Comparison of ENCODE assay signal across 1 cellular context in genomic region chr2:55500025-55500424, GRCh38.
TF ChIP-seq lines count a peak whose summit lies in the region.

No MANE protein-coding gene starts in this region.

TF ChIP-seq in K562, 482 proteins besides CTCF, POLR2A, EP300 and RAD21 (continued from another document and continues in another):
- TF ChIP-seq, protein P1, sequence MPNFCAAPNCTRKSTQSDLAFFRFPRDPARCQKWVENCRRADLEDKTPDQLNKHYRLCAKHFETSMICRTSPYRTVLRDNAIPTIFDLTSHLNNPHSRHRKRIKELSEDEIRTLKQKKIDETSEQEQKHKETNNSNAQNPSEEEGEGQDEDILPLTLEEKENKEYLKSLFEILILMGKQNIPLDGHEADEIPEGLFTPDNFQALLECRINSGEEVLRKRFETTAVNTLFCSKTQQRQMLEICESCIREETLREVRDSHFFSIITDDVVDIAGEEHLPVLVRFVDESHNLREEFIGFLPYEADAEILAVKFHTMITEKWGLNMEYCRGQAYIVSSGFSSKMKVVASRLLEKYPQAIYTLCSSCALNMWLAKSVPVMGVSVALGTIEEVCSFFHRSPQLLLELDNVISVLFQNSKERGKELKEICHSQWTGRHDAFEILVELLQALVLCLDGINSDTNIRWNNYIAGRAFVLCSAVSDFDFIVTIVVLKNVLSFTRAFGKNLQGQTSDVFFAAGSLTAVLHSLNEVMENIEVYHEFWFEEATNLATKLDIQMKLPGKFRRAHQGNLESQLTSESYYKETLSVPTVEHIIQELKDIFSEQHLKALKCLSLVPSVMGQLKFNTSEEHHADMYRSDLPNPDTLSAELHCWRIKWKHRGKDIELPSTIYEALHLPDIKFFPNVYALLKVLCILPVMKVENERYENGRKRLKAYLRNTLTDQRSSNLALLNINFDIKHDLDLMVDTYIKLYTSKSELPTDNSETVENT (CRISPR knock-in tag; IDR thresholded peaks at IDR 0.05), result no peak
- TF ChIP-seq MAFG (tag; conservative IDR thresholded peaks at IDR 0.05), result peak; percentile 91
- TF ChIP-seq CC2D1A (IDR thresholded peaks at IDR 0.05), result no peak
- no peak for TF ChIP-seq JUN (IDR thresholded peaks at IDR 0.05; ENCODE audit: borderline replicate concordance, low read depth, low read length)
- TF ChIP-seq JUN (CRISPR knock-in tag; IDR thresholded peaks at IDR 0.05; ENCODE audit: borderline replicate concordance), result no peak
- peak; percentile 91 for TF ChIP-seq C11orf30 (IDR thresholded peaks at IDR 0.05; ENCODE audit: low read depth)
- no peak for TF ChIP-seq POLR2B (IDR thresholded peaks at IDR 0.05; ENCODE audit: low read depth, partially characterized antibody)
- no peak for TF ChIP-seq MCM5 (IDR thresholded peaks at IDR 0.05; ENCODE audit: low read depth)
- TF ChIP-seq ZC3H4 (CRISPR knock-in tag; IDR thresholded peaks at IDR 0.05; ENCODE audit: borderline replicate concordance), result no peak
- no peak for TF ChIP-seq HSF4 (CRISPR knock-in tag; IDR thresholded peaks at IDR 0.05; ENCODE audit: borderline replicate concordance)
- TF ChIP-seq ZNF740 (CRISPR knock-in tag; IDR thresholded peaks at IDR 0.05), result no peak
- no peak for TF ChIP-seq ZNF740 (tag; IDR thresholded peaks at IDR 0.05)
- TF ChIP-seq KLF6 (CRISPR knock-in tag; IDR thresholded peaks at IDR 0.05; ENCODE audit: borderline replicate concordance), result no peak
- no peak for TF ChIP-seq HMG20B (CRISPR knock-in tag; IDR thresholded peaks at IDR 0.05)
- no peak for TF ChIP-seq SNIP1 (IDR thresholded peaks at IDR 0.05; ENCODE audit: low read depth)
- no peak for TF ChIP-seq ZNF436 (CRISPR knock-in tag; IDR thresholded peaks at IDR 0.05)
- TF ChIP-seq GABPB2 (CRISPR knock-in tag; conservative IDR thresholded peaks at IDR 0.05), result no peak
- no peak for TF ChIP-seq CHD1 (IDR thresholded peaks at IDR 0.05; ENCODE audit: low read length)
- TF ChIP-seq RBBP5 (IDR thresholded peaks at IDR 0.05; ENCODE audit: borderline replicate concordance, insufficient read depth, low read length, poor library complexity, severe bottlenecking), result no peak
- TF ChIP-seq, protein P2, sequence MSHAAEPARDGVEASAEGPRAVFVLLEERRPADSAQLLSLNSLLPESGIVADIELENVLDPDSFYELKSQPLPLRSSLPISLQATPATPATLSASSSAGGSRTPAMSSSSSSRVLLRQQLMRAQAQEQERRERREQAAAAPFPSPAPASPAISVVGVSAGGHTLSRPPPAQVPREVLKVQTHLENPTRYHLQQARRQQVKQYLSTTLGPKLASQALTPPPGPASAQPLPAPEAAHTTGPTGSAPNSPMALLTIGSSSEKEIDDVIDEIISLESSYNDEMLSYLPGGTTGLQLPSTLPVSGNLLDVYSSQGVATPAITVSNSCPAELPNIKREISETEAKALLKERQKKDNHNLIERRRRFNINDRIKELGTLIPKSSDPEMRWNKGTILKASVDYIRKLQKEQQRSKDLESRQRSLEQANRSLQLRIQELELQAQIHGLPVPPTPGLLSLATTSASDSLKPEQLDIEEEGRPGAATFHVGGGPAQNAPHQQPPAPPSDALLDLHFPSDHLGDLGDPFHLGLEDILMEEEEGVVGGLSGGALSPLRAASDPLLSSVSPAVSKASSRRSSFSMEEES (CRISPR knock-in tag; IDR thresholded peaks at IDR 0.05), result no peak
- TF ChIP-seq RBM25 (IDR thresholded peaks at IDR 0.05; ENCODE audit: low read depth, low read length, severe bottlenecking), result no peak
- no peak for TF ChIP-seq ZBTB5 (IDR thresholded peaks at IDR 0.05)
- TF ChIP-seq, protein P3, sequence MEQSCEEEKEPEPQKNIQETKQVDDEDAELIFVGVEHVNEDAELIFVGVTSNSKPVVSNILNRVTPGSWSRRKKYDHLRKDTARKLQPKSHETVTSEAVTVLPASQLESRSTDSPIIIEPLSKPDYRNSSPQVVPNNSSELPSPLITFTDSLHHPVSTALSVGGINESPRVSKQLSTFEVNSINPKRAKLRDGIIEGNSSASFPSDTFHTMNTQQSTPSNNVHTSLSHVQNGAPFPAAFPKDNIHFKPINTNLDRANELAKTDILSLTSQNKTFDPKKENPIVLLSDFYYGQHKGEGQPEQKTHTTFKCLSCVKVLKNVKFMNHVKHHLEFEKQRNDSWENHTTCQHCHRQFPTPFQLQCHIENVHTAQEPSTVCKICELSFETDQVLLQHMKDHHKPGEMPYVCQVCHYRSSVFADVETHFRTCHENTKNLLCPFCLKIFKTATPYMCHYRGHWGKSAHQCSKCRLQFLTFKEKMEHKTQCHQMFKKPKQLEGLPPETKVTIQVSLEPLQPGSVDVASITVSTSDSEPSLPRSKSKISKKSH (CRISPR knock-in tag; IDR thresholded peaks at IDR 0.05), result no peak
- TF ChIP-seq MAFF (IDR thresholded peaks at IDR 0.05; ENCODE audit: low read length), result peak; percentile 46; the same call in 1 of the 2 replicates
- TF ChIP-seq GATAD2B (IDR thresholded peaks at IDR 0.05; ENCODE audit: borderline replicate concordance), result no peak
- no peak for TF ChIP-seq PKNOX1 (IDR thresholded peaks at IDR 0.05)
- no peak for TF ChIP-seq RERE (CRISPR knock-in tag; IDR thresholded peaks at IDR 0.05; ENCODE audit: borderline replicate concordance)
- peak; percentile 87 for TF ChIP-seq CEBPB (tag; IDR thresholded peaks at IDR 0.05)
- no peak for TF ChIP-seq ZBTB40 (IDR thresholded peaks at IDR 0.05)
- no peak for TF ChIP-seq ZBTB40 (CRISPR knock-in tag; IDR thresholded peaks at IDR 0.05)
- TF ChIP-seq BACH1 (tag; IDR thresholded peaks at IDR 0.05), result peak; percentile 68; the same call in 1 of the 2 replicates
- peak; percentile 76 for TF ChIP-seq NFE2 (IDR thresholded peaks at IDR 0.05; ENCODE audit: low read depth)
- no peak for TF ChIP-seq NFATC3 (IDR thresholded peaks at IDR 0.05)
- no peak for TF ChIP-seq TSC22D4 (tag; IDR thresholded peaks at IDR 0.05)
- TF ChIP-seq JUNB (CRISPR knock-in tag; conservative IDR thresholded peaks at IDR 0.05), result no peak
- TF ChIP-seq MTA2 (IDR thresholded peaks at IDR 0.05; ENCODE audit: low read depth), result no peak
- TF ChIP-seq SETDB1 (IDR thresholded peaks at IDR 0.05; ENCODE audit: low read length), result no peak
